Comparison of ENCODE assay signal across 3 cellular contexts in the genomic region with DNA sequence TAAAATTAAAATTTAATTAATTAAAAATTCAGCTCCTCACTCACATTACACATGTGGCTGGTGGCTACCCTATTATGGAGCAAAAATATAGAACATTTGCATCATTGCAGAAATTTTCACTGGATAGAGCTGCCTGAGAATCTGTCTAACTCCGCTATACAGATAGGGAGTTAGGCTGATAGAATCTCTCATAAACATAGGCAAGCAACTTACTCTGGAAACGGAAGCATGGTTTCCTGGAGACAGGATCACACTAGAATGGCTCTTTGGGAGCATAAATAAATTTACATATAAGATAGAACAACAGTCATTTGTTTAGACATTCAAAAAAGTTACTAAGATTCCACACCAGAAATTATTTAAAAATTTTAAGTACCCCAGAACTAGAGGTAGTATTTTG.
TF ChIP-seq lines count a peak whose summit lies in the region.

No MANE protein-coding gene starts in this region.

TF ChIP-seq in SK-N-SH, 30 proteins besides CTCF, POLR2A, EP300 and RAD21:
- TF ChIP-seq TAF1 (IDR thresholded peaks at IDR 0.05; ENCODE audit: borderline replicate concordance, low read depth, low read length) (no peak), FOXJ3 (CRISPR knock-in tag; IDR thresholded peaks at IDR 0.05) (no peak), CHD2 (IDR thresholded peaks at IDR 0.05; ENCODE audit: low read length, partially characterized antibody) (no peak), FOXM1 (IDR thresholded peaks at IDR 0.05; ENCODE audit: low read depth) (no peak), NRF1 (IDR thresholded peaks at IDR 0.05; ENCODE audit: low read depth, low read length) (no peak)
- TF ChIP-seq, protein P1, sequence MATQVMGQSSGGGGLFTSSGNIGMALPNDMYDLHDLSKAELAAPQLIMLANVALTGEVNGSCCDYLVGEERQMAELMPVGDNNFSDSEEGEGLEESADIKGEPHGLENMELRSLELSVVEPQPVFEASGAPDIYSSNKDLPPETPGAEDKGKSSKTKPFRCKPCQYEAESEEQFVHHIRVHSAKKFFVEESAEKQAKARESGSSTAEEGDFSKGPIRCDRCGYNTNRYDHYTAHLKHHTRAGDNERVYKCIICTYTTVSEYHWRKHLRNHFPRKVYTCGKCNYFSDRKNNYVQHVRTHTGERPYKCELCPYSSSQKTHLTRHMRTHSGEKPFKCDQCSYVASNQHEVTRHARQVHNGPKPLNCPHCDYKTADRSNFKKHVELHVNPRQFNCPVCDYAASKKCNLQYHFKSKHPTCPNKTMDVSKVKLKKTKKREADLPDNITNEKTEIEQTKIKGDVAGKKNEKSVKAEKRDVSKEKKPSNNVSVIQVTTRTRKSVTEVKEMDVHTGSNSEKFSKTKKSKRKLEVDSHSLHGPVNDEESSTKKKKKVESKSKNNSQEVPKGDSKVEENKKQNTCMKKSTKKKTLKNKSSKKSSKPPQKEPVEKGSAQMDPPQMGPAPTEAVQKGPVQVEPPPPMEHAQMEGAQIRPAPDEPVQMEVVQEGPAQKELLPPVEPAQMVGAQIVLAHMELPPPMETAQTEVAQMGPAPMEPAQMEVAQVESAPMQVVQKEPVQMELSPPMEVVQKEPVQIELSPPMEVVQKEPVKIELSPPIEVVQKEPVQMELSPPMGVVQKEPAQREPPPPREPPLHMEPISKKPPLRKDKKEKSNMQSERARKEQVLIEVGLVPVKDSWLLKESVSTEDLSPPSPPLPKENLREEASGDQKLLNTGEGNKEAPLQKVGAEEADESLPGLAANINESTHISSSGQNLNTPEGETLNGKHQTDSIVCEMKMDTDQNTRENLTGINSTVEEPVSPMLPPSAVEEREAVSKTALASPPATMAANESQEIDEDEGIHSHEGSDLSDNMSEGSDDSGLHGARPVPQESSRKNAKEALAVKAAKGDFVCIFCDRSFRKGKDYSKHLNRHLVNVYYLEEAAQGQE (IDR thresholded peaks at IDR 0.05; ENCODE audit: low read depth, low read length), result no peak

TF ChIP-seq in SK-N-SH treated with all-trans-retinoic acid at 6 μM for 48 hours, 23 proteins besides CTCF, POLR2A, EP300 and RAD21 (continued from another document):
- TF ChIP-seq ZNF565 (CRISPR knock-in tag; conservative IDR thresholded peaks at IDR 0.05; ENCODE audit: low read depth), result no peak
- no peak for TF ChIP-seq GLIS3 (CRISPR knock-in tag; IDR thresholded peaks at IDR 0.05)
- TF ChIP-seq TOX (CRISPR knock-in tag; IDR thresholded peaks at IDR 0.05; ENCODE audit: borderline replicate concordance), result no peak
- TF ChIP-seq, protein P2, sequence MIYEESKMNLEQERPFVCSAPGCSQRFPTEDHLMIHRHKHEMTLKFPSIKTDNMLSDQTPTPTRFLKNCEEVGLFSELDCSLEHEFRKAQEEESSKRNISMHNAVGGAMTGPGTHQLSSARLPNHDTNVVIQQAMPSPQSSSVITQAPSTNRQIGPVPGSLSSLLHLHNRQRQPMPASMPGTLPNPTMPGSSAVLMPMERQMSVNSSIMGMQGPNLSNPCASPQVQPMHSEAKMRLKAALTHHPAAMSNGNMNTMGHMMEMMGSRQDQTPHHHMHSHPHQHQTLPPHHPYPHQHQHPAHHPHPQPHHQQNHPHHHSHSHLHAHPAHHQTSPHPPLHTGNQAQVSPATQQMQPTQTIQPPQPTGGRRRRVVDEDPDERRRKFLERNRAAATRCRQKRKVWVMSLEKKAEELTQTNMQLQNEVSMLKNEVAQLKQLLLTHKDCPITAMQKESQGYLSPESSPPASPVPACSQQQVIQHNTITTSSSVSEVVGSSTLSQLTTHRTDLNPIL (CRISPR knock-in tag; IDR thresholded peaks at IDR 0.05; ENCODE audit: low read depth), result no peak
- no peak for TF ChIP-seq ZFP30 (CRISPR knock-in tag; IDR thresholded peaks at IDR 0.05)
- no peak for TF ChIP-seq ZNF70 (CRISPR knock-in tag; IDR thresholded peaks at IDR 0.05)
- TF ChIP-seq, protein P3, sequence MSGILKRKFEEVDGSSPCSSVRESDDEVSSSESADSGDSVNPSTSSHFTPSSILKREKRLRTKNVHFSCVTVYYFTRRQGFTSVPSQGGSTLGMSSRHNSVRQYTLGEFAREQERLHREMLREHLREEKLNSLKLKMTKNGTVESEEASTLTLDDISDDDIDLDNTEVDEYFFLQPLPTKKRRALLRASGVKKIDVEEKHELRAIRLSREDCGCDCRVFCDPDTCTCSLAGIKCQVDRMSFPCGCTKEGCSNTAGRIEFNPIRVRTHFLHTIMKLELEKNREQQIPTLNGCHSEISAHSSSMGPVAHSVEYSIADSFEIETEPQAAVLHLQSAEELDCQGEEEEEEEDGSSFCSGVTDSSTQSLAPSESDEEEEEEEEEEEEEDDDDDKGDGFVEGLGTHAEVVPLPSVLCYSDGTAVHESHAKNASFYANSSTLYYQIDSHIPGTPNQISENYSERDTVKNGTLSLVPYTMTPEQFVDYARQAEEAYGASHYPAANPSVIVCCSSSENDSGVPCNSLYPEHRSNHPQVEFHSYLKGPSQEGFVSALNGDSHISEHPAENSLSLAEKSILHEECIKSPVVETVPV (CRISPR knock-in tag; IDR thresholded peaks at IDR 0.05), result no peak
- no peak for TF ChIP-seq ARNTL (CRISPR knock-in tag; IDR thresholded peaks at IDR 0.05; ENCODE audit: borderline replicate concordance, low read depth)
- TF ChIP-seq SNAI2 (CRISPR knock-in tag; IDR thresholded peaks at IDR 0.05), result no peak
- no peak for TF ChIP-seq CSDC2 (CRISPR knock-in tag; IDR thresholded peaks at IDR 0.05)
- no peak for TF ChIP-seq ZC3H10 (CRISPR knock-in tag; IDR thresholded peaks at IDR 0.05)
- no peak for TF ChIP-seq PPARA (CRISPR knock-in tag; IDR thresholded peaks at IDR 0.05; ENCODE audit: borderline replicate concordance)
TF ChIP-seq in SK-N-SH treated with all-trans-retinoic acid at 6 μM for 48 hours: peak in this region for 0.

TF ChIP-seq in endothelial cell of umbilical vein, 7 proteins besides CTCF, POLR2A, EP300 and RAD21:
- TF ChIP-seq POLR2AphosphoS5 (IDR thresholded peaks at IDR 0.05; ENCODE audit: insufficient read depth, low read depth, low read length) (no peak), FOS (IDR thresholded peaks at IDR 0.05; ENCODE audit: borderline replicate concordance, insufficient read depth, low read length) (no peak), GATA2 (IDR thresholded peaks at IDR 0.05; ENCODE audit: insufficient read depth, insufficient read length, low read depth, low read length) (peak; percentile 69), JUN (IDR thresholded peaks at IDR 0.05; ENCODE audit: borderline replicate concordance, insufficient read depth, insufficient read length, low read depth) (no peak)
